In genomic region chr17:44959821-44960523, GRCh38 we compare ENCODE assay signal across 13 cellular contexts. TPM values are rescaled to one million over a fixed set of nuclear protein-coding genes. Genes with fewer than 3 reads are reported as not detected.
A peak's percentile ranks its signal among the peaks of the same experiment; 100 is the strongest.
DNase-seq lines count a peak whose midpoint lies in the region; ATAC-seq and TF ChIP-seq lines count a peak whose summit lies in the region.
"Had no signal": no experiment of that assay in that cellular context is flagged by ENCODE, and none has a peak within 500 bp of the region (broad histone marks: within the 10 kb centered on the region; RNA-seq: fewer than 3 reads in every experiment).

No MANE protein-coding gene starts in this region.

- H3K9me3 Mint-ChIP-seq in MCF 10A (ENCODE audit: unreplicated experiment): no peaks in the 10 kb centered on the region
- H3K9me3 Mint-ChIP-seq in activated T-cell treated with anti-CD3 and anti-CD28 coated beads, Interleukin-2, amount 50 U/mL, for 24 hours: no peaks in the 10 kb centered on the region
- H3K9me3 Mint-ChIP-seq in stimulated activated effector memory CD8-positive, alpha-beta T cell treated with anti-CD3 and anti-CD28 coated beads, Interleukin-12 subunit alpha, Interleukin-12 subunit beta, amount 100 ng/mL, for 72 hours: no peaks in the 10 kb centered on the region

- no peak overlapping the region for H3K27ac Mint-ChIP-seq in MCF 10A (ENCODE audit: low read depth, unreplicated experiment)
- no peak overlapping the region for H3K27ac Mint-ChIP-seq in activated T-cell treated with anti-CD3 and anti-CD28 coated beads, Interleukin-2, amount 50 U/mL, for 24 hours
- no peak overlapping the region for H3K27ac Mint-ChIP-seq in stimulated activated effector memory CD8-positive, alpha-beta T cell treated with anti-CD3 and anti-CD28 coated beads, Interleukin-12 subunit alpha, Interleukin-12 subunit beta, amount 100 ng/mL, for 72 hours

- intact Hi-C loops in breast epithelium (cut with DNase I; ENCODE audit: low total_unique reads): no loop called here
- intact Hi-C loops in MCF 10A (cut with micrococcal nuclease): no loop called here

- peak overlapping the region in 2 of 3 donors; percentile 19 to 47 for H3K4me3 ChIP-seq in breast epithelium
- peak overlapping the region; percentile 5; the same call in 1 of the 2 replicates for H3K4me3 ChIP-seq in iPS DF 6.9 (ENCODE audit: low read length)

- CTCF ChIA-PET in MCF 10A (lab: Yijun Ruan, JAX): no interaction called here

- POLR2A ChIA-PET in MCF 10A (lab: Yijun Ruan, JAX): interaction anchor here (1.1 kb wide), 1 partner anchor 39 kb away, joined by 3 read pairs; no protein-coding TSS in a partner anchor

- H3K9me3 ChIP-seq in breast epithelium: no peaks in the 10 kb centered on the region
- no peaks in the 10 kb centered on the region for H3K9me3 ChIP-seq in iPS DF 6.9 (ENCODE audit: control insufficient read depth, insufficient read depth, low read length)

- no peak overlapping the region for H3K4me3 Mint-ChIP-seq in MCF 10A (ENCODE audit: unreplicated experiment)
- peak overlapping the region; percentile 33 for H3K4me3 Mint-ChIP-seq in activated T-cell treated with anti-CD3 and anti-CD28 coated beads, Interleukin-2, amount 50 U/mL, for 24 hours
- H3K4me3 Mint-ChIP-seq in stimulated activated effector memory CD8-positive, alpha-beta T cell treated with anti-CD3 and anti-CD28 coated beads, Interleukin-12 subunit alpha, Interleukin-12 subunit beta, amount 100 ng/mL, for 72 hours: peak overlapping the region; percentile 15

- DNase-seq in breast epithelium (ENCODE audit: low spot score in 2 of 2) (no peak), MCF 10A (ENCODE audit: unreplicated experiment) (no peak), iPS DF 6.9 (ENCODE audit: low read depth, low spot score) (no peak), NOMO-1 treated with DMSO at 0.1 percent for 48 hours (lab: John Stamatoyannopoulos, UW; ENCODE audit: unreplicated experiment) (no peak), HuH-7.5 (ENCODE audit: low spot score) (no peak)
- DNase-seq in activated T-cell treated with anti-CD3 and anti-CD28 coated beads, Interleukin-2, amount 50 U/mL, for 24 hours: no peak
- no peak for DNase-seq in stimulated activated effector memory CD8-positive, alpha-beta T cell treated with anti-CD3 and anti-CD28 coated beads, Interleukin-12 subunit alpha, Interleukin-12 subunit beta, amount 100 ng/mL, for 72 hours (ENCODE audit: low spot score in 2 of 2)
- DNase-seq: Kasumi-1, NCI-H2171 treated with DMSO at 0.1 percent for 48 hours had no signal

- TF ChIP-seq POLR2A in breast epithelium (IDR thresholded peaks at IDR 0.05): no peak

- H3K4me1 ChIP-seq in breast epithelium: no peaks in the 10 kb centered on the region
- H3K4me1 ChIP-seq in iPS DF 6.9 (ENCODE audit: control insufficient read depth, insufficient read depth, low read length): peaks cover 3% of the 10 kb centered on the region; the same call in 1 of the 2 replicates

- WGBS in iPS DF 6.9 (ENCODE audit: insufficient coverage, insufficient read length): no CpG with 5 or more reads among the region's 56 CpGs

- no peaks in the 10 kb centered on the region for H3K36me3 ChIP-seq in breast epithelium
- H3K36me3 ChIP-seq in iPS DF 6.9 (ENCODE audit: control insufficient read depth, insufficient read depth, low read length): no peaks in the 10 kb centered on the region

- TF ChIP-seq CTCF in breast epithelium (IDR thresholded peaks at IDR 0.05): no peak
- TF ChIP-seq CTCF in MCF 10A (IDR thresholded peaks at IDR 0.05; ENCODE audit: unreplicated experiment): no peak

- peaks cover 5 to 9% of the 10 kb centered on the region in 2 donors for H3K27me3 ChIP-seq in breast epithelium
- no peaks in the 10 kb centered on the region for H3K27me3 ChIP-seq in iPS DF 6.9 (ENCODE audit: control insufficient read depth, insufficient read depth, low read length)

- H3K27ac ChIP-seq in breast epithelium (no peak overlapping the region), iPS DF 6.9 (ENCODE audit: low read length) (no peak overlapping the region)
- H3K27ac ChIP-seq: epithelial cell of prostate had no signal

- no peaks in the 10 kb centered on the region for H3K36me3 Mint-ChIP-seq in MCF 10A (ENCODE audit: insufficient read depth, unreplicated experiment)
- no peaks in the 10 kb centered on the region for H3K36me3 Mint-ChIP-seq in activated T-cell treated with anti-CD3 and anti-CD28 coated beads, Interleukin-2, amount 50 U/mL, for 24 hours (ENCODE audit: low read depth)
- H3K36me3 Mint-ChIP-seq in stimulated activated effector memory CD8-positive, alpha-beta T cell treated with anti-CD3 and anti-CD28 coated beads, Interleukin-12 subunit alpha, Interleukin-12 subunit beta, amount 100 ng/mL, for 72 hours: peaks cover 5% of the 10 kb centered on the region

- BruUV-seq in MCF 10A (replicated peaks; lab: Mats Ljungman, UMichigan): no TSS peak

- ATAC-seq in stimulated activated effector memory CD8-positive, alpha-beta T cell treated with anti-CD3 and anti-CD28 coated beads, Interleukin-12 subunit alpha, Interleukin-12 subunit beta, amount 100 ng/mL, for 72 hours: peak; percentile 49
- ATAC-seq in HG02588 (IDR thresholded peaks at IDR 0.05; ENCODE audit: unreplicated experiment): no peak
- ATAC-seq: Right ventricle myocardium inferior had no signal

- H3K27me3 Mint-ChIP-seq in MCF 10A (ENCODE audit: insufficient read depth, unreplicated experiment): no peaks in the 10 kb centered on the region
- peaks cover 72% of the 10 kb centered on the region for H3K27me3 Mint-ChIP-seq in activated T-cell treated with anti-CD3 and anti-CD28 coated beads, Interleukin-2, amount 50 U/mL, for 24 hours

- peaks cover 6% of the 10 kb centered on the region for H3K4me1 Mint-ChIP-seq in MCF 10A (ENCODE audit: insufficient read depth, unreplicated experiment)
- H3K4me1 Mint-ChIP-seq in activated T-cell treated with anti-CD3 and anti-CD28 coated beads, Interleukin-2, amount 50 U/mL, for 24 hours (ENCODE audit: low read depth): peaks cover 7% of the 10 kb centered on the region
- H3K4me1 Mint-ChIP-seq in stimulated activated effector memory CD8-positive, alpha-beta T cell treated with anti-CD3 and anti-CD28 coated beads, Interleukin-12 subunit alpha, Interleukin-12 subunit beta, amount 100 ng/mL, for 72 hours: peaks cover 10% of the 10 kb centered on the region

RNA-seq across cellular contexts. Expression of gene C1QL1, which starts 8.1 kb away (rescaled TPM):
- 1 to 10 TPM in 1 of 3 donors, under 1 TPM in 1, not detected in 1; 0.98 to 7.2 TPM for total RNA-seq in breast epithelium
- 0.56 and 0.96 TPM in 2 replicates for total RNA-seq in MCF 10A (2022)

RNA-seq across cellular contexts. Expression of gene KIF18B, which starts 12.4 kb away (rescaled TPM):
- total RNA-seq in breast epithelium (under 1 TPM in 2 of 3 donors, not detected in 1; 0.15 to 0.64 TPM), MCF 10A (2022) (11.2 and 17.5 TPM in 2 replicates)

RNA-seq across cellular contexts. Expression of gene GFAP, which starts 44.7 kb away (rescaled TPM):
- total RNA-seq in breast epithelium: 10 to 100 TPM in 2 of 3 donors, 1 to 10 TPM in 1; 4.2 to 37.0 (median 11.8) TPM
- total RNA-seq in MCF 10A (2022): not detected in 2 replicates
- total RNA-seq: H4 had no signal
